In the genomic region with DNA sequence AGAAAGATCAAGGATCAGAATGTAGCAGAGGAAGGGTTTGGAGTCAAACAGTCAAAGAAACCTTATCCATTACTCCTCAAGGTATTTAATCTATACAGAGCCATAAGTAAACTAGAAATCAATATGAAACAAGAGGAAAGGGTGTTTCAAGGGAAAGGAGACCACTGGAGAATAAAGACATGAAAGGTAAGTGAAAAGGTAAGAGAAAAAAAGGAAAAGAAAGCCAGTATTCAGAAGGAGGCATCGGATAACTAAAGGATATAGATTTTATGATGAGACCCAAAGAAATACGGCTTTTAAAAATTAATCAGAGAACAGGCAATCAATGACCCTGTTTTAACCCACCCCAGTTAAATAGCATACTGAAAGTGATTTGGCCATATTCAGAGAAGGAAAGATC, we compare ENCODE assay signal across 28 cellular contexts.
DNase-seq lines count a peak whose midpoint lies in the region; ATAC-seq, FAIRE-seq and TF ChIP-seq lines count a peak whose summit lies in the region.
"Had no signal": no experiment of that assay in that cellular context is flagged by ENCODE, and none has a peak within 500 bp of the region (broad histone marks: within the 10 kb centered on the region; RNA-seq: fewer than 3 reads in every experiment).

No MANE protein-coding gene starts in this region.

- TF ChIP-seq POLR2A in K562 (conservative IDR thresholded peaks at IDR 0.05): no peak

- no peak overlapping the region for H3K9ac ChIP-seq in K562 (ENCODE audit: insufficient read depth in 1 of 2, low read depth in 2 of 2, low read length in 2 of 2)
- H3K9ac ChIP-seq: BLaER1; BLaER1 treated with 17β-estradiol and CSF1 and Interleukin-3, amounts not matched to agents 10 nM and 100 nM had no signal

- no peaks in the 10 kb centered on the region for H3K9me1 ChIP-seq in K562 (ENCODE audit: control insufficient read depth, insufficient read depth, low read length)

- intact Hi-C loops in K562 (cut with micrococcal nuclease): no loop called here

- H2AFZ ChIP-seq in K562 (ENCODE audit: low read depth, low read length): no peak overlapping the region

- BruUV-seq in K562 (replicated peaks; lab: Mats Ljungman, UMichigan): no TSS peak

- H3K4me2 ChIP-seq in K562 (ENCODE audit: insufficient read depth, low read length): no peak overlapping the region
- H3K4me2 ChIP-seq: A549; BLaER1; BLaER1 treated with 17β-estradiol and CSF1 and Interleukin-3, amounts not matched to agents 10 nM and 100 nM had no signal

- no peaks in the 10 kb centered on the region for H4K20me1 ChIP-seq in K562 (replicated peaks; ENCODE audit: control insufficient read depth, insufficient read depth, low read length)
- H4K20me1 ChIP-seq: BLaER1; BLaER1 treated with 17β-estradiol and CSF1 and Interleukin-3, amounts not matched to agents 10 nM and 100 nM had no signal

- in situ Hi-C loops in K562 (cut with MboI): no loop called here

- H3K27ac ChIP-seq in K562 (ENCODE audit: extremely low read depth, low read depth, low read length): no peak overlapping the region
- H3K27ac ChIP-seq: 22Rv1; A549; BLaER1; BLaER1 treated with 17β-estradiol and CSF1 and Interleukin-3, amounts not matched to agents 10 nM and 100 nM; C4-2B had no signal

- H3K4me1 ChIP-seq in K562 (replicated peaks in 1 of 2; ENCODE audit: control insufficient read depth in 2 of 2, insufficient read depth in 2 of 2, low read length in 2 of 2): no peaks in the 10 kb centered on the region
- H3K4me1 ChIP-seq: A549; BE2C; BLaER1; BLaER1 treated with 17β-estradiol and CSF1 and Interleukin-3, amounts not matched to agents 10 nM and 100 nM; Caco-2 had no signal

- H3K4me3 ChIP-seq in K562: no peak overlapping the region
- H3K4me3 ChIP-seq: A549; BLaER1; BLaER1 treated with 17β-estradiol and CSF1 and Interleukin-3, amounts not matched to agents 10 nM and 100 nM had no signal

- TF ChIP-seq EP300 in K562 (IDR thresholded peaks at IDR 0.05; ENCODE audit: low read length): no peak

- TF ChIP-seq CTCF in K562 (IDR thresholded peaks at IDR 0.05 in 2 of 3, conservative IDR thresholded peaks at IDR 0.05 in 1 of 3; ENCODE audit: insufficient read depth in 2 of 3, low read depth in 1 of 3, low read length in 3 of 3): no peak

- no peak for TF ChIP-seq RAD21 in K562 (CRISPR knock-in tag; conservative IDR thresholded peaks at IDR 0.05 in 1 of 2, IDR thresholded peaks at IDR 0.05 in 1 of 2)

- FAIRE-seq in K562 (lab: Jason Lieb, UNC): no peak
- FAIRE-seq: A204.1, A549 had no signal

- ATAC-seq in K562: no peak
- ATAC-seq in GM19467 (IDR thresholded peaks at IDR 0.05; ENCODE audit: unreplicated experiment): no peak
- ATAC-seq: A549; CD8-positive, alpha-beta T cell had no signal

- CTCF ChIA-PET in K562 (lab: Yijun Ruan, JAX; ENCODE audit: low intra/inter-chr PET ratio): interaction anchor here (1.2 kb wide), 1 partner anchor 10 kb away, joined by 4 read pairs; no protein-coding TSS in a partner anchor

- no peak for DNase-seq in K562 (ENCODE audit: extremely low read depth in 1 of 4, low spot score in 3 of 4)
- DNase-seq: 8988T; ACHN; AML-193; BE2C; C1 segment of cervical spinal cord; Caco-2; Calu3; CD4-positive, alpha-beta memory T cell; CD4-positive, alpha-beta T cell; CD4-positive, CD25-positive, alpha-beta regulatory T cell; CD8-positive, alpha-beta memory T cell; CD8-positive, alpha-beta T cell; COR-L47; DMS 273 treated with DMSO at 0.1 percent for 48 hours; DMS153; DMS53; DMS79; DMS79 treated with DMSO at 0.1 percent for 48 hours; DND-41; EL had no signal

- H3K36me3 ChIP-seq in K562 (ENCODE audit: control insufficient read depth, insufficient read depth, low read length): no peaks in the 10 kb centered on the region
- H3K36me3 ChIP-seq: BE2C; BLaER1; BLaER1 treated with 17β-estradiol and CSF1 and Interleukin-3, amounts not matched to agents 10 nM and 100 nM had no signal

- no peaks in the 10 kb centered on the region; the same call in 1 of the 2 replicates for H3K9me3 ChIP-seq in K562 (replicated peaks; ENCODE audit: control insufficient read depth, insufficient read depth, low read depth, low read length)
- H3K9me3 ChIP-seq: BE2C, BLaER1, Caco-2 had no signal

- H3K79me2 ChIP-seq in K562 (ENCODE audit: control insufficient read depth, insufficient read depth, low read length): no peaks in the 10 kb centered on the region

- POLR2A ChIA-PET in K562 (lab: Yijun Ruan, JAX): interaction anchor here (0.6 kb wide), 1 partner anchor 110 kb away, joined by 3 read pairs; no protein-coding TSS in a partner anchor

- H3K27me3 ChIP-seq in K562 (ENCODE audit: control insufficient read depth in 2 of 2, insufficient read depth in 2 of 2, low read length in 2 of 2): no peaks in the 10 kb centered on the region
- H3K27me3 ChIP-seq: BE2C; BLaER1; BLaER1 treated with 17β-estradiol and CSF1 and Interleukin-3, amounts not matched to agents 10 nM and 100 nM had no signal

- 2% methylated on average over 2 of the region's 2 CpGs for WGBS in K562 (ENCODE audit: insufficient coverage, low coverage, missing lambda C conversion rate)

TF ChIP-seq in K562, 482 proteins besides CTCF, POLR2A, EP300 and RAD21:
- 0 out of 4 replicates have a peak, but pooled peaks of 1 of the 2 experiments have one; percentile 62 for TF ChIP-seq MCM7 (IDR thresholded peaks at IDR 0.05)
- TF ChIP-seq ZFX (CRISPR knock-in tag; IDR thresholded peaks at IDR 0.05): 0 out of 2 replicates have a peak, but pooled peaks have one; percentile 22
- no peak for TF ChIP-seq HDAC6 (IDR thresholded peaks at IDR 0.05; ENCODE audit: low read depth, low read length)
- 0 out of 2 replicates have a peak, but pooled peaks have one; percentile 52 for TF ChIP-seq ZNF436 (CRISPR knock-in tag; IDR thresholded peaks at IDR 0.05)
- TF ChIP-seq NCOA6 (IDR thresholded peaks at IDR 0.05): 0 out of 2 replicates have a peak, but pooled peaks have one; percentile 10
- no peak for TF ChIP-seq TCF7L2 (IDR thresholded peaks at IDR 0.05; ENCODE audit: low read depth, low read length)
- TF ChIP-seq NCOA2 (IDR thresholded peaks at IDR 0.05; ENCODE audit: partially characterized antibody in 2 of 2): no peak
TF ChIP-seq in K562: peak in this region for 4.
